ENCODE assay signal across 16 cellular contexts in the genomic region with DNA sequence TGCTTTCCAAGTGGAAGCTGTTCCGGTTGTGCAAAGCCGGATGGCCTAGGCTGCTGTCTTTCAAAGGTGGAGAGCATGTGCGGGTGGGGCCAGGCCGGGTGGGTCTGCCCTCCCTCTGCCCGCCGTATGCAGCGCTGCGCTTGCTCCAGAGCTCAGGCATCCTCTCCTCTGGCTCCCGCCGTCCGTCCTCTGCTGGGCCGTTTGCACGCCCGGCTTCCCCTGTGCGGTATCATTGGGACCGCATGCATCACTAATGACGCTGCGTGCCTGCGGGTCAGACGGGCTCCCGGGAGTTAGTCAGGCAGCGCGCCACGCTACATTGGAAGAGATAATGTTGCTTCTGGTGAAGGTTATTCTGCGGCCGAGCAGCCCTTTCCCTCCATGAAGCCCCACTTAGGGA.
DNase-seq lines count a peak whose midpoint lies in the region; ATAC-seq and TF ChIP-seq lines count a peak whose summit lies in the region.
"Had no signal": no experiment of that assay in that cellular context is flagged by ENCODE, and none has a peak within 500 bp of the region (broad histone marks: within the 10 kb centered on the region; RNA-seq: fewer than 3 reads in every experiment).

No MANE protein-coding gene starts in this region.

- peak; percentile 32 for DNase-seq in right atrium auricular region (ENCODE audit: low spot score)
- no peak for DNase-seq in Right ventricle myocardium superior
- DNase-seq in esophagus muscularis mucosa (ENCODE audit: extremely low spot score): peak; percentile 75
- peak; percentile 46 for DNase-seq in nephron progenitor cell
- DNase-seq in ureter (ENCODE audit: low spot score): peak; percentile 22
- DNase-seq in AG20443 (ENCODE audit: low spot score): no peak
- no peak for DNase-seq in cerebellar nuclear complex (lab: John Stamatoyannopoulos, UW)
- DNase-seq: AML-193; CD4-positive, alpha-beta T cell; DMS53; NCI-H1930; NCI-H2171 treated with DMSO at 0.1 percent for 48 hours; NCI-H510A treated with DMSO at 0.1 percent for 48 hours; NCI-H82; PC-9 had no signal

- TF ChIP-seq EP300 in esophagus muscularis mucosa (IDR thresholded peaks at IDR 0.05): no peak

- H3K27ac Mint-ChIP-seq in nephron progenitor cell: no peak overlapping the region
- H3K27ac Mint-ChIP-seq: CD4-positive, alpha-beta T cell had no signal

- no peaks in the 10 kb centered on the region for H3K9me3 Mint-ChIP-seq in nephron progenitor cell
- H3K9me3 Mint-ChIP-seq: CD4-positive, alpha-beta T cell had no signal

- no peaks in the 10 kb centered on the region for H3K9me3 ChIP-seq in right atrium auricular region
- H3K9me3 ChIP-seq in esophagus muscularis mucosa: no peaks in the 10 kb centered on the region

- H3K4me1 ChIP-seq in right atrium auricular region (no peaks in the 10 kb centered on the region), esophagus muscularis mucosa (no peaks in the 10 kb centered on the region)

- no peak overlapping the region for H3K4me3 Mint-ChIP-seq in nephron progenitor cell
- H3K4me3 Mint-ChIP-seq: CD4-positive, alpha-beta T cell had no signal

- H3K4me3 ChIP-seq in right atrium auricular region (no peak overlapping the region), esophagus muscularis mucosa (no peak overlapping the region)
- H3K4me3 ChIP-seq: PC-9 had no signal

- H3K27ac ChIP-seq in right atrium auricular region (no peak overlapping the region), esophagus muscularis mucosa (replicated peaks in 1 of 4) (no peak overlapping the region)
- H3K27ac ChIP-seq: PC-9 had no signal

- H3K27me3 Mint-ChIP-seq in nephron progenitor cell (ENCODE audit: low read depth, poor library complexity): peaks cover 24% of the 10 kb centered on the region

- H3K36me3 ChIP-seq in right atrium auricular region (no peaks in the 10 kb centered on the region), esophagus muscularis mucosa (no peaks in the 10 kb centered on the region)

- no peaks in the 10 kb centered on the region for H3K27me3 ChIP-seq in right atrium auricular region
- peaks cover 0 to 47% (median 0%) of the 10 kb centered on the region in 4 donors for H3K27me3 ChIP-seq in esophagus muscularis mucosa

- ATAC-seq in Right ventricle myocardium superior (ENCODE audit: poor library complexity) (no peak), HG02642 (IDR thresholded peaks at IDR 0.05; ENCODE audit: poor library complexity, unreplicated experiment) (no peak)

- intact Hi-C loops in Right ventricle myocardium superior (cut with DNase I) (no loop called here), esophagus muscularis mucosa (cut with DNase I) (no loop called here)

- WGBS in esophagus muscularis mucosa: 88% methylated on average over 25 of the region's 26 CpGs

- no peak for TF ChIP-seq POLR2A in esophagus muscularis mucosa (IDR thresholded peaks at IDR 0.05; ENCODE audit: low read depth)

- TF ChIP-seq CTCF in right atrium auricular region (IDR thresholded peaks at IDR 0.05) (no peak), esophagus muscularis mucosa (IDR thresholded peaks at IDR 0.05) (no peak), nephron progenitor cell (IDR thresholded peaks at IDR 0.05) (no peak)

- H3K36me3 Mint-ChIP-seq in nephron progenitor cell (ENCODE audit: low read depth): no peaks in the 10 kb centered on the region

- peaks cover 37% of the 10 kb centered on the region for H3K4me1 Mint-ChIP-seq in nephron progenitor cell

Comparison
In these comparisons a context has a peak if more than half of its experiments do, and no peak if none do; other contexts are left out.
1. DNase-seq: peak in right atrium auricular region (single experiment), esophagus muscularis mucosa (single experiment), nephron progenitor cell (single experiment) and ureter (single experiment); none in Right ventricle myocardium superior (single experiment), AG20443 (single experiment) and cerebellar nuclear complex (0 of 2).